In the genomic region with DNA sequence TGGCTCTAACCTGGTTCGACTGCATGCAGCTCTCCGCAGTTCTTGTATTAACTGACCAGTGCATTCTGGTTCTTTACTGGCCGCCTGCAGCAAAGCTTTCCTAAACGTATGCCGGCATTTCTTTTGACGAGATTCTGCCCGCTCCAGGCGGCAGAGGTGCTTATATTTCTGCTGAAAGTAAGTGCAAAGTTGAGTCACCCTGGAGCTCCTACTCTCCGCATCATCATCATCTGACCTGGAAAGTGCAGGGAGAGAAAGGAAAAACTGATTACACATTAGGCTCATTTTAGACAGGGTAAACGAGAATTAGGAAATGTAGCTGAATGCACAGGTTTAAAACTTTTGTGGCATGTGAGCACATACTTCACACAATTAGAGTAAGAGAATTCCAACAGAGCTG, we compare ENCODE assay signal across 1 cellular context.
TF ChIP-seq lines count a peak whose summit lies in the region.

No MANE protein-coding gene starts in this region.

TF ChIP-seq in IMR-90, 13 proteins besides CTCF, POLR2A, EP300 and RAD21 (continued from another document):
- TF ChIP-seq, protein P1, sequence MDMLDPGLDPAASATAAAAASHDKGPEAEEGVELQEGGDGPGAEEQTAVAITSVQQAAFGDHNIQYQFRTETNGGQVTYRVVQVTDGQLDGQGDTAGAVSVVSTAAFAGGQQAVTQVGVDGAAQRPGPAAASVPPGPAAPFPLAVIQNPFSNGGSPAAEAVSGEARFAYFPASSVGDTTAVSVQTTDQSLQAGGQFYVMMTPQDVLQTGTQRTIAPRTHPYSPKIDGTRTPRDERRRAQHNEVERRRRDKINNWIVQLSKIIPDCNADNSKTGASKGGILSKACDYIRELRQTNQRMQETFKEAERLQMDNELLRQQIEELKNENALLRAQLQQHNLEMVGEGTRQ (IDR thresholded peaks at IDR 0.05; ENCODE audit: low read depth, low read length), result no peak
- no peak for TF ChIP-seq FOS (IDR thresholded peaks at IDR 0.05; ENCODE audit: low read depth, low read length)
- TF ChIP-seq SMC3 (IDR thresholded peaks at IDR 0.05; ENCODE audit: low read depth, low read length), result no peak
- TF ChIP-seq NFE2L2 (IDR thresholded peaks at IDR 0.05; ENCODE audit: low read depth, low read length), result no peak
- TF ChIP-seq BHLHE40 (IDR thresholded peaks at IDR 0.05; ENCODE audit: low read depth, low read length), result no peak
- no peak for TF ChIP-seq RCOR1 (IDR thresholded peaks at IDR 0.05; ENCODE audit: insufficient replicate concordance, low read length)
- no peak for TF ChIP-seq MAZ (IDR thresholded peaks at IDR 0.05; ENCODE audit: borderline replicate concordance, low read depth, low read length)
- TF ChIP-seq, protein P2, sequence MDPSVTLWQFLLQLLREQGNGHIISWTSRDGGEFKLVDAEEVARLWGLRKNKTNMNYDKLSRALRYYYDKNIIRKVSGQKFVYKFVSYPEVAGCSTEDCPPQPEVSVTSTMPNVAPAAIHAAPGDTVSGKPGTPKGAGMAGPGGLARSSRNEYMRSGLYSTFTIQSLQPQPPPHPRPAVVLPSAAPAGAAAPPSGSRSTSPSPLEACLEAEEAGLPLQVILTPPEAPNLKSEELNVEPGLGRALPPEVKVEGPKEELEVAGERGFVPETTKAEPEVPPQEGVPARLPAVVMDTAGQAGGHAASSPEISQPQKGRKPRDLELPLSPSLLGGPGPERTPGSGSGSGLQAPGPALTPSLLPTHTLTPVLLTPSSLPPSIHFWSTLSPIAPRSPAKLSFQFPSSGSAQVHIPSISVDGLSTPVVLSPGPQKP (IDR thresholded peaks at IDR 0.05; ENCODE audit: borderline replicate concordance, low read depth, low read length), result no peak
- TF ChIP-seq RFX5 (IDR thresholded peaks at IDR 0.05; ENCODE audit: low read depth, low read length), result no peak
